Comparison of ENCODE assay signal across 8 cellular contexts in genomic region chr19:58581227-58582141, GRCh38. TPM values are rescaled to one million over a fixed set of nuclear protein-coding genes. Genes with fewer than 3 reads are reported as not detected.
DNase-seq lines count a peak whose midpoint lies in the region; ATAC-seq, FAIRE-seq and TF ChIP-seq lines count a peak whose summit lies in the region.

No MANE protein-coding gene starts in this region.

- H2AFZ ChIP-seq in GM23248: no peak overlapping the region

- H3K27me3 ChIP-seq in BE2C (no peaks in the 10 kb centered on the region), GM23248 (replicated peaks; ENCODE audit: insufficient read depth) (no peaks in the 10 kb centered on the region), bronchial epithelial cell (ENCODE audit: control insufficient read depth, insufficient read depth, low read length) (no peaks in the 10 kb centered on the region)

- TF ChIP-seq CTCF in BE2C (IDR thresholded peaks at IDR 0.05; ENCODE audit: low read depth, low read length): peak; percentile 21; the same call in 1 of the 2 replicates
- peak; percentile 95 for TF ChIP-seq CTCF in bronchial epithelial cell (IDR thresholded peaks at IDR 0.05; ENCODE audit: insufficient read depth, low read length, severe bottlenecking)

- H3K4me3 Mint-ChIP-seq in T-helper 17 cell: no peak overlapping the region

- in situ Hi-C loops in GM23248 (cut with MboI): no loop called here

- no peak overlapping the region for H3K4me3 ChIP-seq in BE2C (ENCODE audit: low read depth, low read length)
- no peak overlapping the region for H3K4me3 ChIP-seq in GM23248
- H3K4me3 ChIP-seq in bronchial epithelial cell (ENCODE audit: low read depth, low read length): no peak overlapping the region

- H3K4me2 ChIP-seq in GM23248 (ENCODE audit: unreplicated experiment): no peak overlapping the region

- 0 out of 2 replicates have a peak overlapping the region, but pooled peaks have one; percentile 1 for H3K9ac ChIP-seq in GM23248

- H3K27ac Mint-ChIP-seq in T-helper 17 cell: peak overlapping the region; percentile 92

- no peak for FAIRE-seq in bronchial epithelial cell (lab: Jason Lieb, UNC)

- no peaks in the 10 kb centered on the region for H3K9me2 ChIP-seq in GM23248 (ENCODE audit: insufficient read depth)

- DNase-seq in BE2C (no peak), GM23248 (peak; percentile 96), T-helper 17 cell (peak; percentile 71 to 92 (median 78)), bronchial epithelial cell (ENCODE audit: low read depth) (peak; percentile 68), left colon (peak; percentile 78 to 81), DMS153 treated with DMSO at 0.1 percent for 48 hours (lab: John Stamatoyannopoulos, UW; ENCODE audit: unreplicated experiment) (no peak)
- peak; percentile 83 for DNase-seq in stimulated activated CD4-positive, alpha-beta T cell treated with anti-CD3 and anti-CD28 coated beads, Interleukin-2, amount 100 ng/mL, for 4 hours (ENCODE audit: low read depth)

- H3K4me1 ChIP-seq in BE2C: no peaks in the 10 kb centered on the region
- H3K4me1 ChIP-seq in GM23248 (ENCODE audit: insufficient read depth): peaks cover 15% of the 10 kb centered on the region

- 65 to 78% methylated on average over 50 to 58 of the region's 62 CpGs for WGBS in GM23248 (ENCODE audit: low coverage in 1 of 2, low lambda C conversion rate in 2 of 2, missing lambda C conversion rate in 2 of 2), 2 experiments

- H3K27me3 Mint-ChIP-seq in T-helper 17 cell: no peaks in the 10 kb centered on the region

- H3K9me3 ChIP-seq in BE2C: no peaks in the 10 kb centered on the region
- H3K9me3 ChIP-seq in GM23248 (ENCODE audit: low read depth): no peaks in the 10 kb centered on the region
- H3K9me3 ChIP-seq in T-helper 17 cell (ENCODE audit: control insufficient read depth, low read length, poor library complexity, severe bottlenecking): no peaks in the 10 kb centered on the region

- peaks cover 4% of the 10 kb centered on the region for H3K36me3 Mint-ChIP-seq in T-helper 17 cell (ENCODE audit: low read depth)

- H3K4me1 Mint-ChIP-seq in T-helper 17 cell: peaks cover 27% of the 10 kb centered on the region

- peak overlapping the region; percentile 63 for H3K27ac ChIP-seq in GM23248

- H3F3A ChIP-seq in GM23248 (ENCODE audit: insufficient read depth): peaks cover 17% of the 10 kb centered on the region; the same call in 1 of the 2 replicates

- peaks cover 67% of the 10 kb centered on the region for H3K79me2 ChIP-seq in GM23248 (ENCODE audit: insufficient read depth)

- intact Hi-C loops in left colon (cut with DNase I, micrococcal nuclease): no loop called here

- ATAC-seq in T-helper 17 cell (peak; percentile 99), left colon (peak; percentile 59), GM18502 (IDR thresholded peaks at IDR 0.05; ENCODE audit: poor library complexity, unreplicated experiment) (no peak)

- no peaks in the 10 kb centered on the region for H4K20me1 ChIP-seq in GM23248 (ENCODE audit: insufficient read depth)

- peaks cover 16% of the 10 kb centered on the region for H3K36me3 ChIP-seq in BE2C
- H3K36me3 ChIP-seq in GM23248 (ENCODE audit: low read depth): peaks cover 3% of the 10 kb centered on the region; the same call in 1 of the 2 replicates
- peaks cover 7% of the 10 kb centered on the region for H3K36me3 ChIP-seq in bronchial epithelial cell (ENCODE audit: control insufficient read depth, insufficient read depth, low read length)

RNA-seq across cellular contexts. Expression of gene MZF1, which starts 8.3 kb away (rescaled TPM):
- polyA plus RNA-seq in BE2C (2012; ENCODE audit: insufficient read depth, insufficient read length, low read depth): 49.9 TPM
- 20.8 and 32.1 TPM in 2 replicates for total RNA-seq in GM23248 (2014; rRNA removed; shearing (Covaris generic))
- 6.7 and 9.0 TPM in 2 replicates for polyA plus RNA-seq in GM23248 (2016; fragmentation: Nextera tagmentation; extraction: Ambion mirVana)
- total RNA-seq in T-helper 17 cell (10 to 100 TPM; 29.9 to 34.0 TPM), bronchial epithelial cell (14.7 and 17.8 TPM in 2 replicates), left colon (10 to 100 TPM; 22.8 to 28.9 TPM)

RNA-seq across cellular contexts. Expression of gene UBE2M, which starts 23.1 kb away (rescaled TPM):
- 219 TPM for polyA plus RNA-seq in BE2C (2012; ENCODE audit: insufficient read depth, insufficient read length, low read depth)
- 60.3 and 60.4 TPM in 2 replicates for total RNA-seq in GM23248 (2014; rRNA removed; shearing (Covaris generic))
- 8.7 and 13.9 TPM in 2 replicates for polyA plus RNA-seq in GM23248 (2016; fragmentation: Nextera tagmentation; extraction: Ambion mirVana)
- total RNA-seq in T-helper 17 cell: 10 to 100 TPM; 36.1 to 63.5 TPM
- total RNA-seq in bronchial epithelial cell: 128 and 159 TPM in 2 replicates
- total RNA-seq in left colon: 10 to 100 TPM; 55.8 to 70.4 TPM

RNA-seq across cellular contexts. Expression of gene CHMP2A, which starts 26.6 kb away (rescaled TPM):
- 355 TPM for polyA plus RNA-seq in BE2C (2012; ENCODE audit: insufficient read depth, insufficient read length, low read depth)
- 88.6 and 89.2 TPM in 2 replicates for total RNA-seq in GM23248 (2014; rRNA removed; shearing (Covaris generic))
- polyA plus RNA-seq in GM23248 (2016; fragmentation: Nextera tagmentation; extraction: Ambion mirVana): 186 and 193 TPM in 2 replicates
- 10 to 100 TPM; 74.8 to 88.8 TPM for total RNA-seq in T-helper 17 cell
- 166 and 219 TPM in 2 replicates for total RNA-seq in bronchial epithelial cell
- total RNA-seq in left colon: 100 to 1,000 TPM; 204 to 215 TPM

RNA-seq across cellular contexts. Expression of gene TRIM28, which starts 37.6 kb away (rescaled TPM):
- polyA plus RNA-seq in BE2C (2012; ENCODE audit: insufficient read depth, insufficient read length, low read depth): 511 TPM
- 263 and 319 TPM in 2 replicates for total RNA-seq in GM23248 (2014; rRNA removed; shearing (Covaris generic))
- 61.5 and 62.0 TPM in 2 replicates for polyA plus RNA-seq in GM23248 (2016; fragmentation: Nextera tagmentation; extraction: Ambion mirVana)
- 100 to 1,000 TPM; 427 to 525 TPM for total RNA-seq in T-helper 17 cell
- 270 and 277 TPM in 2 replicates for total RNA-seq in bronchial epithelial cell
- 100 to 1,000 TPM; 171 to 184 TPM for total RNA-seq in left colon

Comparison
In these comparisons a context has a peak if more than half of its experiments do, and no peak if none do; other contexts are left out.
1. DNase-seq: peak in GM23248 (single experiment), T-helper 17 cell (3 of 3), bronchial epithelial cell (single experiment), left colon (2 of 2) and stimulated activated CD4-positive, alpha-beta T cell treated with anti-CD3 and anti-CD28 coated beads, Interleukin-2, amount 100 ng/mL, for 4 hours (single experiment); none in BE2C (single experiment) and DMS153 treated with DMSO at 0.1 percent for 48 hours (single experiment).